In genomic region chr17:49132699-49133364, GRCh38 we compare ENCODE assay signal across 8 cellular contexts. TPM values are rescaled to one million over a fixed set of nuclear protein-coding genes. Genes with fewer than 3 reads are reported as not detected.
A peak's percentile ranks its signal among the peaks of the same experiment; 100 is the strongest.
DNase-seq lines count a peak whose midpoint lies in the region; ATAC-seq and TF ChIP-seq lines count a peak whose summit lies in the region.

TSS of gene B4GALNT2 (plus strand) at chr17:49132769. CDS start at chr17:49132793, 24 bp downstream.

- TF ChIP-seq CTCF in heart right ventricle (IDR thresholded peaks at IDR 0.05) (no peak), brain (conservative IDR thresholded peaks at IDR 0.05) (no peak), lung (IDR thresholded peaks at IDR 0.05; ENCODE audit: control extremely low read depth, extremely low read depth) (no peak)

- no peak within 1 kb of the TSS for H3K27ac Mint-ChIP-seq in brain

- ATAC-seq in heart right ventricle (peak in 2 of 8 donors; percentile 29 to 38), Right ventricle myocardium superior (ENCODE audit: poor library complexity) (no peak), lung (ENCODE audit: insufficient read depth, low FRiP score) (peak; percentile 19), HG03571 (IDR thresholded peaks at IDR 0.05; ENCODE audit: unreplicated experiment) (no peak)

- H3K4me1 ChIP-seq in heart right ventricle (peaks cover 0 to 10% (median 7%) of the 10 kb centered on the region in 9 donors), lung (ENCODE audit: control insufficient read depth in 2 of 2, insufficient read depth in 2 of 2, low read length in 2 of 2) (peaks cover 3 to 6% of the 10 kb centered on the region in 2 donors), urinary bladder (ENCODE audit: insufficient read depth) (peaks cover 2% of the 10 kb centered on the region)

- 4% methylated on average over 65 of the region's 65 CpGs for WGBS in heart right ventricle, 2 donors
- 4% methylated on average over 65 of the region's 65 CpGs for WGBS in lung, 2 donors
- 3% methylated on average over 65 of the region's 65 CpGs for WGBS in urinary bladder

- DNase-seq in heart right ventricle (no peak), Right ventricle myocardium superior (no peak), lung (ENCODE audit: low spot score) (no peak), nucleus accumbens (lab: John Stamatoyannopoulos, UW) (no peak), KBM-7 (no peak)

- H3K27ac ChIP-seq in heart right ventricle = no peak within 1 kb of the TSS
- no peak within 1 kb of the TSS for H3K27ac ChIP-seq in lung (ENCODE audit: low read depth in 1 of 2, low read length in 1 of 2)
- no peak within 1 kb of the TSS for H3K27ac ChIP-seq in urinary bladder (ENCODE audit: low read depth)

- H3K9me3 Mint-ChIP-seq in brain = peaks cover 21 to 42% (median 25%) of the 10 kb centered on the region in 5 experiments

- H3K4me3 Mint-ChIP-seq in brain = peak within 1 kb of the TSS; percentile 32 to 83 (median 77)

- intact Hi-C loops in heart right ventricle (cut with DNase I) (no loop called here), Right ventricle myocardium superior (cut with DNase I) (no loop called here)

- peak within 1 kb of the TSS in 6 of 10 donors; percentile 16 to 38 (median 24) for H3K4me3 ChIP-seq in heart right ventricle
- H3K4me3 ChIP-seq in lung = no peak within 1 kb of the TSS
- peak within 1 kb of the TSS; percentile 7 for H3K4me3 ChIP-seq in urinary bladder (ENCODE audit: low read depth, low read length)

- H3K9me3 ChIP-seq in heart right ventricle (peaks cover 0 to 15% (median 0%) of the 10 kb centered on the region in 11 donors), lung (ENCODE audit: control insufficient read depth in 2 of 2, insufficient read depth in 1 of 2, low read length in 1 of 2) (peaks cover 0 to 4% of the 10 kb centered on the region in 2 donors)

- H3K36me3 Mint-ChIP-seq in brain = peaks cover 4% of the 10 kb centered on the region

- in situ Hi-C loops in KBM-7 (cut with MboI; ENCODE audit: low pct_unique_long_range_greater_than_20kb, low sequenced_read_pairs) = no loop called here

- H3K4me1 Mint-ChIP-seq in brain = peaks cover 6% of the 10 kb centered on the region

- peaks cover 4 to 81% (median 64%) of the 10 kb centered on the region in 7 donors for H3K27me3 ChIP-seq in heart right ventricle
- no peaks in the 10 kb centered on the region for H3K27me3 ChIP-seq in lung (ENCODE audit: control insufficient read depth, insufficient read depth)

- peaks cover 67% of the 10 kb centered on the region for H3K27me3 Mint-ChIP-seq in brain

- no peaks in the 10 kb centered on the region for H3K36me3 ChIP-seq in heart right ventricle
- no peaks in the 10 kb centered on the region for H3K36me3 ChIP-seq in lung (ENCODE audit: control insufficient read depth in 2 of 2, insufficient read depth in 2 of 2, low read length in 2 of 2)
- H3K36me3 ChIP-seq in urinary bladder (ENCODE audit: insufficient read depth) = no peaks in the 10 kb centered on the region

RNA-seq across cellular contexts. Expression of gene B4GALNT2, which starts in this region (rescaled TPM):
- under 1 TPM in 2 of 10 donors, not detected in 8; 0.02 TPM for total RNA-seq in heart right ventricle
- not detected for polyA plus RNA-seq in heart right ventricle
- total RNA-seq in Right ventricle myocardium superior = not detected
- not detected for polyA plus RNA-seq in brain (ENCODE audit: insufficient read depth, low read depth, low replicate concordance)
- under 1 TPM in 1 of 2 donors, not detected in 1; 0.25 TPM for total RNA-seq in lung
- under 1 TPM; 0.08 to 0.15 TPM for polyA plus RNA-seq in lung
- not detected for total RNA-seq in urinary bladder
- polyA plus RNA-seq in urinary bladder = not detected

Comparison
In these comparisons a context has a peak if more than half of its experiments do, and no peak if none do; other contexts are left out.
1. Peak in ATAC-seq in lung; RNA of the gene not detected or under 1 TPM.